20 cellular contexts compared by ENCODE assay signal in the genomic region with DNA sequence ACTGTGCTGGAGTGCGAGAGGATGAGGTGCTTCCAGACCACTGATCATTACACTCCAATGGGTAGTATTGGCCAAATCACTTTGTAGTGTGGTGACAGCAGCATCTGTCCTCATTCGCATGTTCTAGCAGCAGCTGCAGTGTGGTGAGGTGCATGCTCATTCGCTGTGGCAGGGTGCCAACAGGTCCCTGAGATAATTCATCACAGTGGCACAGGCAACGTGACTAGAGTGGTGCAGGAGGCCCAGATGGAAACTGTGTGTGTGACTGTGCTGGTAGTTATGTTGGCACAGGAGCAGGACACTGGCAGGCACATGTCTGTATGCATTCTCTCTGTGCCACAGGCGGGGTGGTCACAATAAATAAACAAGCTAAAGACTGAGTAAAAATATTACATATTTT.
"Had no signal": no experiment of that assay in that cellular context is flagged by ENCODE, and none has a peak within 500 bp of the region (broad histone marks: within the 10 kb centered on the region; RNA-seq: fewer than 3 reads in every experiment).

No MANE protein-coding gene starts in this region.

- H3K4me2 ChIP-seq: neural progenitor cell had no signal

- H3K4me3 ChIP-seq: coronary artery, lower lobe of right lung, neural progenitor cell, tibial artery, vagina had no signal

- H3K4me1 Mint-ChIP-seq: activated CD4-positive, alpha-beta T cell treated with anti-CD3 and anti-CD28 coated beads, Interleukin-2, amount 10 ng/mL, durations not matched to agents 24 days and 14 days; neural progenitor cell; stimulated activated naive B cell treated with anti-CD40 and anti-IgM and Interleukin-4, amounts not matched to agents 10 μg/mL and 1 μg/mL and 100 μg/mL, for 72 hours; WTC11 had no signal

- H3K27ac ChIP-seq: coronary artery, lower lobe of right lung, neural progenitor cell, parathyroid adenoma, tibial artery, vagina had no signal

- H2AFZ ChIP-seq: neural progenitor cell, parathyroid adenoma had no signal

- H3K79me2 ChIP-seq: parathyroid adenoma had no signal

- H3K9me3 ChIP-seq: vagina had no signal

- H3K27me3 ChIP-seq: neural progenitor cell, tibial artery, vagina had no signal

- ATAC-seq: activated CD8-positive, alpha-beta T cell treated with anti-CD3 and anti-CD28 coated beads, Interleukin-2, amount 10 ng/mL, durations not matched to agents 7 days and 5 days; esophagus mucosa; left colon; lower lobe of right lung; stimulated activated naive B cell treated with anti-CD40 and anti-IgM and Interleukin-4, amounts not matched to agents 10 μg/mL and 1 μg/mL and 100 μg/mL, for 72 hours; WTC11 had no signal

- H3K4me3 Mint-ChIP-seq: activated CD4-positive, alpha-beta T cell treated with anti-CD3 and anti-CD28 coated beads, Interleukin-2, amount 10 ng/mL, durations not matched to agents 24 days and 14 days; activated CD8-positive, alpha-beta T cell treated with anti-CD3 and anti-CD28 coated beads, Interleukin-2, amount 10 ng/mL, durations not matched to agents 7 days and 5 days; activated naive CD8-positive, alpha-beta T cell; neural progenitor cell; stimulated activated naive B cell treated with anti-CD40 and anti-IgM and Interleukin-4, amounts not matched to agents 10 μg/mL and 1 μg/mL and 100 μg/mL, for 72 hours; WTC11 had no signal

- DNase-seq: activated CD4-positive, alpha-beta T cell treated with anti-CD3 and anti-CD28 coated beads, Interleukin-2, amount 10 ng/mL, durations not matched to agents 24 days and 14 days; activated CD8-positive, alpha-beta memory T cell treated with anti-CD3 and anti-CD28 coated beads, Interleukin-2, amount 50 U/mL, for 4 hours; activated CD8-positive, alpha-beta T cell treated with anti-CD3 and anti-CD28 coated beads, Interleukin-2, amount 10 ng/mL, durations not matched to agents 7 days and 5 days; activated gamma-delta T cell treated with Interleukin-2 at 50 U/mL for 16 hours; amniotic stem cell; caudate nucleus; left colon; lower lobe of right lung; midbrain; retina; stimulated activated CD4-positive, alpha-beta T cell treated with anti-CD3 and anti-CD28 coated beads, Interleukin-2, amount 100 ng/mL, for 48 hours; stimulated activated naive B cell treated with anti-CD40 and anti-IgM and Interleukin-4, amounts not matched to agents 10 μg/mL and 1 μg/mL and 100 μg/mL, for 72 hours; tibial artery had no signal

- H3K4me1 ChIP-seq: lower lobe of right lung, neural progenitor cell, parathyroid adenoma, tibial artery, vagina had no signal

- H3K36me3 Mint-ChIP-seq: activated naive CD8-positive, alpha-beta T cell; neural progenitor cell had no signal

- H3K27me3 Mint-ChIP-seq: activated CD4-positive, alpha-beta T cell treated with anti-CD3 and anti-CD28 coated beads, Interleukin-2, amount 10 ng/mL, durations not matched to agents 24 days and 14 days; activated naive CD8-positive, alpha-beta T cell; stimulated activated naive B cell treated with anti-CD40 and anti-IgM and Interleukin-4, amounts not matched to agents 10 μg/mL and 1 μg/mL and 100 μg/mL, for 72 hours had no signal

- H3K36me3 ChIP-seq: lower lobe of right lung, neural progenitor cell, tibial artery, vagina had no signal
